ENCODE assay signal across 10 cellular contexts in the genomic region with DNA sequence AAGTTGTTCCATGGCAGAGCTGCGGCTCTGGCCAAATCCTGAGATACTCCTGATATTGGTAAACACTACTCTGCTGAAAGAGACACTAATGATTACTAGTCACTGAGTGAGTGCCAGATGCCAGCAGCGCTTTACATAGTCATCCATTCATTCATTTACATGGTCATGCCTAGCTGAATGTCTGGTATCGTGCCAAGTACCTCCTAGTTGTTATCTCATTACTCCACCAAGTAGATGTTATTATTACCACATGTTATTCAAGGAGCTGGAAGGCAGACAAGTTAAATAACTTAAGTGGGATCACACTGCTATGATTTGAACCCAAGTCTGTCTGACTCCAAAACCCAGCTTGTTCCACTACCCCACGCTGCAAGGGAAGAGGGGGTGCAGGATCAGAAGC. TPM values are rescaled to one million over a fixed set of nuclear protein-coding genes. Genes with fewer than 3 reads are reported as not detected.
DNase-seq lines count a peak whose midpoint lies in the region; ATAC-seq and TF ChIP-seq lines count a peak whose summit lies in the region.
"Had no signal": no experiment of that assay in that cellular context is flagged by ENCODE, and none has a peak within 500 bp of the region (broad histone marks: within the 10 kb centered on the region; RNA-seq: fewer than 3 reads in every experiment).

No MANE protein-coding gene starts in this region.

- peak; percentile 91 for DNase-seq in NCI-H446 treated with DMSO at 0.1 percent for 48 hours (lab: John Stamatoyannopoulos, UW)
- no peak for DNase-seq in coronary artery (ENCODE audit: low spot score)
- peak; percentile 99 for DNase-seq in renal cortical epithelial cell (ENCODE audit: low read depth)
- DNase-seq in effector CD4-positive, alpha-beta T cell, result no peak
- DNase-seq in CD8-positive, alpha-beta T cell, result no peak
- no peak for DNase-seq in SW 1271 (lab: John Stamatoyannopoulos, UW)
- no peak for DNase-seq in OCI-M2 (lab: John Stamatoyannopoulos, UW; ENCODE audit: unreplicated experiment)
- DNase-seq: head of caudate nucleus had no signal

- TF ChIP-seq CTCF in HEK293 (tag by site-specific recombination; IDR thresholded peaks at IDR 0.05) (no peak), coronary artery (IDR thresholded peaks at IDR 0.05) (no peak)
- no peak for TF ChIP-seq CTCF in CD8-positive, alpha-beta T cell (IDR thresholded peaks at IDR 0.05)

- peaks cover 3% of the 10 kb centered on the region for H3K36me3 Mint-ChIP-seq in CD8-positive, alpha-beta T cell

- POLR2A ChIA-PET in HEK293 (lab: Yijun Ruan, JAX), result no interaction called here
- POLR2A ChIA-PET in CD8-positive, alpha-beta T cell (lab: Charles Lee), result no interaction called here

- H3K4me3 ChIP-seq in HEK293 (ENCODE audit: low read depth, low read length), result no peak overlapping the region
- peak overlapping the region; percentile 5 for H3K4me3 ChIP-seq in coronary artery
- H3K4me3 ChIP-seq in CD8-positive, alpha-beta T cell (ENCODE audit: low read depth, low read length), result no peak overlapping the region

- H3K4me1 Mint-ChIP-seq in CD8-positive, alpha-beta T cell (ENCODE audit: low read depth), result peaks cover 6% of the 10 kb centered on the region

- no peaks in the 10 kb centered on the region for H3K27me3 ChIP-seq in CD8-positive, alpha-beta T cell (ENCODE audit: insufficient read depth, low read length)

- H3K9me3 ChIP-seq in HEK293 (ENCODE audit: control insufficient read depth, insufficient read depth, low read depth, low read length), result no peaks in the 10 kb centered on the region
- H3K9me3 ChIP-seq in CD8-positive, alpha-beta T cell (ENCODE audit: low read length), result no peaks in the 10 kb centered on the region

- H3K36me3 ChIP-seq in HEK293 (ENCODE audit: control insufficient read depth in 2 of 2, insufficient read depth in 1 of 2, low read length in 2 of 2), result no peaks in the 10 kb centered on the region
- H3K36me3 ChIP-seq in CD8-positive, alpha-beta T cell (ENCODE audit: insufficient read depth, low read length), result no peaks in the 10 kb centered on the region

- no peak for ATAC-seq in CD8-positive, alpha-beta T cell

- peaks cover 13% of the 10 kb centered on the region for H3K27me3 Mint-ChIP-seq in CD8-positive, alpha-beta T cell (ENCODE audit: low read depth)

- no peaks in the 10 kb centered on the region for H3K9me3 Mint-ChIP-seq in CD8-positive, alpha-beta T cell

- H3K4me1 ChIP-seq in HEK293 (ENCODE audit: control insufficient read depth, insufficient read depth, low read length), result peaks cover 12% of the 10 kb centered on the region
- no peaks in the 10 kb centered on the region for H3K4me1 ChIP-seq in CD8-positive, alpha-beta T cell (ENCODE audit: insufficient read depth, low read length)

- CTCF ChIA-PET in HEK293 (lab: Yijun Ruan, JAX), result interaction anchor here (0.6 to 1.1 kb wide), 4 partner anchors 16 to 278 kb away, joined by 3 to 5 read pairs (median 3); no protein-coding TSS in a partner anchor
- CTCF ChIA-PET in CD8-positive, alpha-beta T cell (lab: Charles Lee), result interaction anchor here (1.0 to 2.0 kb wide), 4 partner anchors 14 to 114 kb away, joined by 3 to 10 read pairs (median 3); no protein-coding TSS in a partner anchor

- intact Hi-C loops in CD8-positive, alpha-beta T cell (cut with DNase I, micrococcal nuclease), result no loop called here

- H3K27ac ChIP-seq in HEK293 (ENCODE audit: extremely low read depth, low read depth, low read length) (no peak overlapping the region), coronary artery (peak overlapping the region; percentile 85 to 87)
- H3K27ac ChIP-seq in CD8-positive, alpha-beta T cell (ENCODE audit: low read depth, low read length), result no peak overlapping the region

- H3K4me3 Mint-ChIP-seq in CD8-positive, alpha-beta T cell, result no peak overlapping the region
- H3K4me3 Mint-ChIP-seq: T-helper 1 cell treated with Interleukin-12 subunit alpha and Interleukin-12 subunit beta and Interleukin-4 antibody, amounts not matched to agents 30 μg/mL and 1 μg/mL, for 36 hours had no signal

- H3K27ac Mint-ChIP-seq in CD8-positive, alpha-beta T cell, result no peak overlapping the region
- H3K27ac Mint-ChIP-seq: T-helper 1 cell treated with Interleukin-12 subunit alpha and Interleukin-12 subunit beta and Interleukin-4 antibody, amounts not matched to agents 30 μg/mL and 1 μg/mL, for 36 hours had no signal

TF ChIP-seq in HEK293, 187 proteins besides CTCF, POLR2A, EP300 and RAD21 (continues in another document):
- TF ChIP-seq HIC1 (tag by site-specific recombination; IDR thresholded peaks at IDR 0.05) (no peak), ZNF629 (tag by site-specific recombination; IDR thresholded peaks at IDR 0.05) (peak; percentile 71; the same call in 1 of the 2 replicates), GLIS1 (tag by site-specific recombination; IDR thresholded peaks at IDR 0.05) (peak; percentile 92), HOXD13 (CRISPR knock-in tag; IDR thresholded peaks at IDR 0.05; ENCODE audit: borderline replicate concordance) (no peak), ZNF76 (tag by site-specific recombination; IDR thresholded peaks at IDR 0.05; ENCODE audit: borderline replicate concordance, low read depth) (no peak), ZNF843 (tag by site-specific recombination; IDR thresholded peaks at IDR 0.05) (peak; percentile 55; the same call in 1 of the 2 replicates), ZXDB (tag by site-specific recombination; IDR thresholded peaks at IDR 0.05) (0 out of 2 replicates have a peak, but pooled peaks have one; percentile 66), ZNF155 (tag by site-specific recombination; IDR thresholded peaks at IDR 0.05) (no peak), ZFP41 (tag by site-specific recombination; IDR thresholded peaks at IDR 0.05; ENCODE audit: borderline replicate concordance) (no peak), GFI1B (tag by site-specific recombination; IDR thresholded peaks at IDR 0.05) (no peak), ZNF514 (tag by site-specific recombination; IDR thresholded peaks at IDR 0.05) (no peak), ZBTB10 (tag by site-specific recombination; IDR thresholded peaks at IDR 0.05) (no peak), SP7 (tag by site-specific recombination; IDR thresholded peaks at IDR 0.05) (peak; percentile 39; the same call in 1 of the 2 replicates), ZNF664 (tag by site-specific recombination; IDR thresholded peaks at IDR 0.05) (0 out of 2 replicates have a peak, but pooled peaks have one; percentile 16), ZNF223 (tag by site-specific recombination; IDR thresholded peaks at IDR 0.05) (no peak), GLI4 (tag by site-specific recombination; IDR thresholded peaks at IDR 0.05) (no peak), KLF8 (tag by site-specific recombination; IDR thresholded peaks at IDR 0.05) (peak; percentile 70), PBX3 (CRISPR knock-in tag; IDR thresholded peaks at IDR 0.05) (no peak), HOXC10 (CRISPR knock-in tag; IDR thresholded peaks at IDR 0.05) (no peak), ZBTB8A (tag by site-specific recombination; IDR thresholded peaks at IDR 0.05) (peak; percentile 33; the same call in 1 of the 2 replicates), OSR2 (tag by site-specific recombination; IDR thresholded peaks at IDR 0.05) (peak; percentile 84; the same call in 1 of the 2 replicates)

RNA-seq across cellular contexts. Expression of gene OLFML2B, which starts 4.7 kb away (rescaled TPM):
- 0.87 and 3.2 TPM in 2 replicates for total RNA-seq in renal cortical epithelial cell
- total RNA-seq in CD8-positive, alpha-beta T cell, result not detected

RNA-seq across cellular contexts. Expression of gene NOS1AP, which starts 50.5 kb away (rescaled TPM):
- 0.99 TPM in 1 of 2 replicates, not detected in the other for total RNA-seq in renal cortical epithelial cell
- not detected for total RNA-seq in CD8-positive, alpha-beta T cell

Comparison
In these comparisons a context has a peak if more than half of its experiments do, and no peak if none do; other contexts are left out.
1. H3K27ac ChIP-seq: peak in coronary artery (2 of 2); none in HEK293 (single experiment) and CD8-positive, alpha-beta T cell (single experiment).
2. DNase-seq: peak in NCI-H446 treated with DMSO at 0.1 percent for 48 hours (single experiment) and renal cortical epithelial cell (single experiment); none in coronary artery (single experiment), effector CD4-positive, alpha-beta T cell (single experiment), CD8-positive, alpha-beta T cell (0 of 7), SW 1271 (0 of 2) and OCI-M2 (single experiment).